Comparison of ENCODE assay signal across 1 cellular context in genomic region chr22:45323695-45324094, GRCh38.
TF ChIP-seq lines count a peak whose summit lies in the region.

No MANE protein-coding gene starts in this region.

TF ChIP-seq in WTC11, 78 proteins besides CTCF, POLR2A, EP300 and RAD21 (continued from another document):
- TF ChIP-seq ZNF425 (CRISPR knock-in tag; conservative IDR thresholded peaks at IDR 0.05) (no peak), ARID4B (CRISPR knock-in tag; IDR thresholded peaks at IDR 0.05; ENCODE audit: borderline replicate concordance) (no peak), NFE2L1 (CRISPR knock-in tag; IDR thresholded peaks at IDR 0.05) (no peak), OVOL2 (CRISPR knock-in tag; IDR thresholded peaks at IDR 0.05; ENCODE audit: borderline replicate concordance) (no peak), HMGXB4 (CRISPR knock-in tag; IDR thresholded peaks at IDR 0.05) (no peak), ZBTB21 (CRISPR knock-in tag; IDR thresholded peaks at IDR 0.05; ENCODE audit: borderline replicate concordance) (no peak), MAX (CRISPR knock-in tag; IDR thresholded peaks at IDR 0.05) (no peak), ZBTB43 (CRISPR knock-in tag; IDR thresholded peaks at IDR 0.05) (no peak), PRDM15 (CRISPR knock-in tag; IDR thresholded peaks at IDR 0.05) (no peak), JAZF1 (CRISPR knock-in tag; IDR thresholded peaks at IDR 0.05) (no peak), RELA (CRISPR knock-in tag; IDR thresholded peaks at IDR 0.05; ENCODE audit: borderline replicate concordance) (no peak), EMX1 (CRISPR knock-in tag; IDR thresholded peaks at IDR 0.05) (no peak)
